In genomic region chr7:6718124-6718523, GRCh38 we compare ENCODE assay signal across 28 cellular contexts. TPM values are rescaled to one million over a fixed set of nuclear protein-coding genes. Genes with fewer than 3 reads are reported as not detected.
DNase-seq lines count a peak whose midpoint lies in the region; ATAC-seq, FAIRE-seq and TF ChIP-seq lines count a peak whose summit lies in the region.
"Had no signal": no experiment of that assay in that cellular context is flagged by ENCODE, and none has a peak within 500 bp of the region (broad histone marks: within the 10 kb centered on the region; RNA-seq: fewer than 3 reads in every experiment).

No MANE protein-coding gene starts in this region.

- CTCF ChIA-PET in CD8-positive, alpha-beta T cell (lab: Charles Lee): no interaction called here
- CTCF ChIA-PET in K562 (lab: Yijun Ruan, JAX; ENCODE audit: low intra/inter-chr PET ratio): no interaction called here

- 3% methylated on average over 6 of the region's 6 CpGs for WGBS in K562 (ENCODE audit: insufficient coverage, low coverage, missing lambda C conversion rate)

- peak; percentile 17 for TF ChIP-seq CTCF in CD8-positive, alpha-beta T cell (IDR thresholded peaks at IDR 0.05)
- TF ChIP-seq CTCF in GM13976 (IDR thresholded peaks at IDR 0.05; ENCODE audit: borderline replicate concordance, control extremely low read depth, extremely low read depth, insufficient read depth, missing control alignments) (peak; percentile 17), K562 (IDR thresholded peaks at IDR 0.05 in 2 of 3, conservative IDR thresholded peaks at IDR 0.05 in 1 of 3; ENCODE audit: insufficient read depth in 2 of 3, low read depth in 1 of 3, low read length in 3 of 3) (peak; percentile 40 to 46 (median 43)), neural progenitor cell (IDR thresholded peaks at IDR 0.05) (peak; percentile 42)

- H3K4me1 ChIP-seq in CD8-positive, alpha-beta T cell (ENCODE audit: insufficient read depth, low read length): no peaks in the 10 kb centered on the region
- H3K4me1 ChIP-seq in K562 (replicated peaks in 1 of 2; ENCODE audit: control insufficient read depth in 2 of 2, insufficient read depth in 2 of 2, low read length in 2 of 2) (no peaks in the 10 kb centered on the region; a peak in 1 of 5 replicates), neural progenitor cell (no peaks in the 10 kb centered on the region)
- H3K4me1 ChIP-seq: heart left ventricle had no signal

- no peak for DNase-seq in CD8-positive, alpha-beta T cell
- DNase-seq in GM13976 (ENCODE audit: low spot score) (no peak), K562 (ENCODE audit: extremely low read depth in 1 of 4, low spot score in 3 of 4) (peak in 1 of 4 experiments; percentile 14), neural progenitor cell (ENCODE audit: low spot score) (peak; percentile 6), GOT3 (lab: John Stamatoyannopoulos, UW) (no peak), NCI-H1436 treated with DMSO at 0.1 percent for 48 hours (lab: John Stamatoyannopoulos, UW) (no peak)
- DNase-seq: aorta; central memory CD4-positive, alpha-beta T cell; dorsolateral prefrontal cortex; heart left ventricle; Karpas-422; naive thymus-derived CD4-positive, alpha-beta T cell; NCI-H1048; NCI-H2081 treated with DMSO at 0.1 percent for 48 hours; NCI-H82; retina; T1000 had no signal

- no peak overlapping the region for H3K27ac ChIP-seq in CD8-positive, alpha-beta T cell (ENCODE audit: low read depth, low read length)
- no peak overlapping the region for H3K27ac ChIP-seq in K562 (ENCODE audit: extremely low read depth, low read depth, low read length)
- no peak overlapping the region for H3K27ac ChIP-seq in neural progenitor cell
- H3K27ac ChIP-seq: C4-2B, dorsolateral prefrontal cortex, heart left ventricle had no signal

- no TSS peak for BruUV-seq in K562 (replicated peaks; lab: Mats Ljungman, UMichigan)

- H3K4me2 ChIP-seq in K562 (ENCODE audit: insufficient read depth, low read length): no peak overlapping the region
- no peak overlapping the region for H3K4me2 ChIP-seq in neural progenitor cell
- H3K4me2 ChIP-seq: smooth muscle cell had no signal

- intact Hi-C loops in CD8-positive, alpha-beta T cell (cut with DNase I, micrococcal nuclease): no loop called here
- intact Hi-C loops in K562 (cut with micrococcal nuclease): no loop called here

- POLR2A ChIA-PET in CD8-positive, alpha-beta T cell (lab: Charles Lee): no interaction called here
- POLR2A ChIA-PET in K562 (lab: Yijun Ruan, JAX): interaction anchor here (0.6 kb wide), 1 partner anchor 72 kb away, joined by 3 read pairs; no protein-coding TSS in a partner anchor

- no peak for FAIRE-seq in K562 (lab: Jason Lieb, UNC)
- FAIRE-seq: endothelial cell of umbilical vein had no signal

- H3K27ac Mint-ChIP-seq in CD8-positive, alpha-beta T cell: no peak overlapping the region
- H3K27ac Mint-ChIP-seq in neural progenitor cell: no peak overlapping the region
- H3K27ac Mint-ChIP-seq: activated naive CD4-positive, alpha-beta T cell treated with anti-CD3 and anti-CD28 coated beads, Interleukin-2, amount 50 U/mL, for 72 hours; mesothelial cell of epicardium; naive thymus-derived CD4-positive, alpha-beta T cell; WTC11 had no signal

- H3K9ac ChIP-seq in K562 (ENCODE audit: insufficient read depth in 1 of 2, low read depth in 2 of 2, low read length in 2 of 2): no peak overlapping the region
- H3K9ac ChIP-seq in neural progenitor cell: no peak overlapping the region

- H3K79me2 ChIP-seq in K562 (ENCODE audit: control insufficient read depth, insufficient read depth, low read length): no peaks in the 10 kb centered on the region
- H3K79me2 ChIP-seq in neural progenitor cell (ENCODE audit: low read depth): no peaks in the 10 kb centered on the region

- H3K4me3 Mint-ChIP-seq in CD8-positive, alpha-beta T cell: no peak overlapping the region
- H3K4me3 Mint-ChIP-seq in neural progenitor cell: no peak overlapping the region
- H3K4me3 Mint-ChIP-seq: mesothelial cell of epicardium; naive thymus-derived CD4-positive, alpha-beta T cell; WTC11 had no signal

- H3K4me1 Mint-ChIP-seq in CD8-positive, alpha-beta T cell (ENCODE audit: low read depth): peaks cover 5% of the 10 kb centered on the region
- no peaks in the 10 kb centered on the region for H3K4me1 Mint-ChIP-seq in neural progenitor cell
- H3K4me1 Mint-ChIP-seq: mesothelial cell of epicardium, WTC11 had no signal

- TF ChIP-seq POLR2A in K562 (conservative IDR thresholded peaks at IDR 0.05): no peak

- H3K4me3 ChIP-seq in CD8-positive, alpha-beta T cell (ENCODE audit: low read depth, low read length): no peak overlapping the region
- H3K4me3 ChIP-seq in K562: no peak overlapping the region
- H3K4me3 ChIP-seq in neural progenitor cell: no peak overlapping the region
- H3K4me3 ChIP-seq: dorsolateral prefrontal cortex, heart left ventricle, smooth muscle cell had no signal

- ATAC-seq in CD8-positive, alpha-beta T cell: no peak
- ATAC-seq in K562: no peak
- ATAC-seq in HG02763 (IDR thresholded peaks at IDR 0.05; ENCODE audit: unreplicated experiment): no peak
- ATAC-seq: activated naive CD4-positive, alpha-beta T cell treated with anti-CD3 and anti-CD28 coated beads, Interleukin-2, amount 50 U/mL, for 72 hours; heart left ventricle; naive thymus-derived CD4-positive, alpha-beta T cell; Right ventricle myocardium inferior; WTC11 had no signal

- no peaks in the 10 kb centered on the region for H3K9me1 ChIP-seq in K562 (ENCODE audit: control insufficient read depth, insufficient read depth, low read length)

- no peaks in the 10 kb centered on the region for H3K36me3 Mint-ChIP-seq in CD8-positive, alpha-beta T cell
- no peaks in the 10 kb centered on the region for H3K36me3 Mint-ChIP-seq in neural progenitor cell
- H3K36me3 Mint-ChIP-seq: activated naive CD4-positive, alpha-beta T cell treated with anti-CD3 and anti-CD28 coated beads, Interleukin-2, amount 50 U/mL, for 72 hours; mesothelial cell of epicardium; WTC11 had no signal

- in situ Hi-C loops in GM13976 (cut with MboI; ENCODE audit: low sequenced_read_pairs, unreplicated experiment) (no loop called here), K562 (cut with MboI) (no loop called here)

- no peaks in the 10 kb centered on the region for H3K27me3 ChIP-seq in CD8-positive, alpha-beta T cell (ENCODE audit: insufficient read depth, low read length)
- H3K27me3 ChIP-seq in K562 (ENCODE audit: control insufficient read depth in 2 of 2, insufficient read depth in 2 of 2, low read length in 2 of 2) (peaks cover 0 to 31% of the 10 kb centered on the region in 2 experiments; a peak in 3 of 5 replicates), neural progenitor cell (no peaks in the 10 kb centered on the region)
- H3K27me3 ChIP-seq: dorsolateral prefrontal cortex had no signal

- H4K20me1 ChIP-seq in K562 (replicated peaks; ENCODE audit: control insufficient read depth, insufficient read depth, low read length) (no peaks in the 10 kb centered on the region), neural progenitor cell (ENCODE audit: low read depth) (no peaks in the 10 kb centered on the region)

- H3K36me3 ChIP-seq in CD8-positive, alpha-beta T cell (ENCODE audit: insufficient read depth, low read length): no peaks in the 10 kb centered on the region
- H3K36me3 ChIP-seq in K562 (ENCODE audit: control insufficient read depth, insufficient read depth, low read length): no peaks in the 10 kb centered on the region
- no peaks in the 10 kb centered on the region for H3K36me3 ChIP-seq in neural progenitor cell
- H3K36me3 ChIP-seq: heart left ventricle had no signal

- TF ChIP-seq RAD21 in K562 (CRISPR knock-in tag; conservative IDR thresholded peaks at IDR 0.05 in 1 of 2, IDR thresholded peaks at IDR 0.05 in 1 of 2): no peak

- H2AFZ ChIP-seq in K562 (ENCODE audit: low read depth, low read length) (no peak overlapping the region), neural progenitor cell (replicated peaks) (no peak overlapping the region)

- H3K9me3 Mint-ChIP-seq in CD8-positive, alpha-beta T cell: no peaks in the 10 kb centered on the region
- H3K9me3 Mint-ChIP-seq in neural progenitor cell: peaks cover 8% of the 10 kb centered on the region
- H3K9me3 Mint-ChIP-seq: activated naive CD4-positive, alpha-beta T cell treated with anti-CD3 and anti-CD28 coated beads, Interleukin-2, amount 50 U/mL, for 72 hours; mesothelial cell of epicardium; naive thymus-derived CD4-positive, alpha-beta T cell; WTC11 had no signal

- no peaks in the 10 kb centered on the region for H3K9me3 ChIP-seq in CD8-positive, alpha-beta T cell (ENCODE audit: low read length)
- no peaks in the 10 kb centered on the region for H3K9me3 ChIP-seq in K562 (replicated peaks; ENCODE audit: control insufficient read depth, insufficient read depth, low read depth, low read length)
- no peaks in the 10 kb centered on the region for H3K9me3 ChIP-seq in neural progenitor cell (ENCODE audit: low read depth)
- H3K9me3 ChIP-seq: heart left ventricle had no signal

- no peaks in the 10 kb centered on the region for H3F3A ChIP-seq in neural progenitor cell (ENCODE audit: low read depth)

- peaks cover 18% of the 10 kb centered on the region for H3K27me3 Mint-ChIP-seq in CD8-positive, alpha-beta T cell (ENCODE audit: low read depth)
- peaks cover 7% of the 10 kb centered on the region for H3K27me3 Mint-ChIP-seq in neural progenitor cell (ENCODE audit: insufficient read depth, low read depth)

- TF ChIP-seq EP300 in K562 (IDR thresholded peaks at IDR 0.05; ENCODE audit: low read length): no peak

RNA-seq across cellular contexts. Expression of gene ZNF12, which starts 11.4 kb away (rescaled TPM):
- 10 to 100 TPM; 19.5 to 23.1 TPM for total RNA-seq in CD8-positive, alpha-beta T cell
- 15.9 and 67.2 TPM in 2 replicates for total RNA-seq in K562 (2011; cell fraction: chromatin; rRNA removed; ENCODE audit: low replicate concordance)
- 11.5 and 19.3 TPM in 2 replicates for total RNA-seq in K562 (2011; cell fraction: nucleolus; rRNA removed)
- total RNA-seq in K562 (2011; cell fraction: nucleoplasm; rRNA removed): 22.7 and 23.4 TPM in 2 replicates
- total RNA-seq in K562 (2014; rRNA removed): 12.9 and 13.3 TPM in 2 replicates
- 19.3 and 23.4 TPM in 2 replicates for total RNA-seq in K562 (2014; rRNA removed; fragmentation: Illumina TruSeq; extraction: Trizol)
- 19.2 and 20.3 TPM in 2 replicates for total RNA-seq in K562 (2015; rRNA removed; fragmentation: Illumina TruSeq; extraction: Trizol)
- 15.0 and 21.1 TPM in 2 replicates for total RNA-seq in K562 (2021)
- 32.3 and 34.7 TPM in 2 replicates for polyA plus RNA-seq in K562 (2011; rRNA removed)
- 6.7 and 10.5 TPM in 2 replicates for polyA plus RNA-seq in K562 (2011; cell fraction: cytosol; rRNA removed)
- 52.8 and 97.8 TPM in 2 replicates for polyA plus RNA-seq in K562 (2011; cell fraction: nucleus; rRNA removed)
- polyA plus RNA-seq in K562 (2012): 9.4 and 16.5 TPM in 2 replicates
- 13.8 and 14.7 TPM in 2 replicates for polyA plus RNA-seq in K562 (2014; fragmentation: Illumina TruSeq; extraction: Trizol)
- polyA plus RNA-seq in K562 (2014; fragmentation: Nextera tagmentation; extraction: Ambion mirVana): 1 to 10 TPM; 5.8 to 7.3 TPM
- polyA plus RNA-seq in K562 (2014; rRNA removed): 14.8 and 18.9 TPM in 2 replicates
- 27.6 and 41.2 TPM in 2 replicates for polyA minus RNA-seq in K562 (2011; rRNA and poly(A)+ RNA removed)
- polyA minus RNA-seq in K562 (2011; cell fraction: cytosol; rRNA and poly(A)+ RNA removed): 14.7 and 22.5 TPM in 2 replicates
- polyA minus RNA-seq in K562 (2011; cell fraction: nucleus; rRNA and poly(A)+ RNA removed): 14.8 and 31.2 TPM in 2 replicates
- total RNA-seq in neural progenitor cell (ENCODE audit: low replicate concordance): 30.1 and 36.6 TPM in 2 replicates

RNA-seq across cellular contexts. Expression of gene RSPH10B2, which starts 35.8 kb away (rescaled TPM):
- under 1 TPM in 1 of 2 experiments, not detected in 1; 0.33 TPM for total RNA-seq in CD8-positive, alpha-beta T cell
- 1.0 and 2.0 TPM in 2 replicates for total RNA-seq in K562 (2011; cell fraction: chromatin; rRNA removed; ENCODE audit: low replicate concordance)
- total RNA-seq in K562 (2011; cell fraction: nucleolus; rRNA removed): 1.0 TPM in 1 of 2 replicates, not detected in the other
- 2.2 and 3.1 TPM in 2 replicates for total RNA-seq in K562 (2011; cell fraction: nucleoplasm; rRNA removed)
- not detected in 2 replicates for total RNA-seq in K562 (2014; rRNA removed)
- total RNA-seq in K562 (2014; rRNA removed; fragmentation: Illumina TruSeq; extraction: Trizol): 0.11 and 0.19 TPM in 2 replicates
- total RNA-seq in K562 (2015; rRNA removed; fragmentation: Illumina TruSeq; extraction: Trizol): not detected in 2 replicates
- 0.29 TPM in 1 of 2 replicates, not detected in the other for total RNA-seq in K562 (2021)
- 0.04 TPM in 2 replicates for polyA plus RNA-seq in K562 (2011; rRNA removed)
- polyA plus RNA-seq in K562 (2011; cell fraction: cytosol; rRNA removed): not detected in 2 replicates
- polyA plus RNA-seq in K562 (2011; cell fraction: nucleus; rRNA removed): 0.11 and 0.13 TPM in 2 replicates
- not detected in 2 replicates for polyA plus RNA-seq in K562 (2012)
- polyA plus RNA-seq in K562 (2014; fragmentation: Illumina TruSeq; extraction: Trizol): 0.04 TPM in 1 of 2 replicates, not detected in the other
- polyA plus RNA-seq in K562 (2014; fragmentation: Nextera tagmentation; extraction: Ambion mirVana): under 1 TPM in 1 of 2 experiments, not detected in 1; 0.11 TPM
- not detected in 2 replicates for polyA plus RNA-seq in K562 (2014; rRNA removed)
- polyA minus RNA-seq in K562 (2011; rRNA and poly(A)+ RNA removed): not detected in 2 replicates
- not detected in 2 replicates for polyA minus RNA-seq in K562 (2011; cell fraction: cytosol; rRNA and poly(A)+ RNA removed)
- 1.1 TPM in 2 replicates for polyA minus RNA-seq in K562 (2011; cell fraction: nucleus; rRNA and poly(A)+ RNA removed)
- 0.93 TPM in 1 of 2 replicates, not detected in the other for total RNA-seq in neural progenitor cell (ENCODE audit: low replicate concordance)
- total RNA-seq: endothelial cell of umbilical vein, heart left ventricle, Right ventricle myocardium inferior, subcutaneous adipose tissue had no signal
- polyA plus RNA-seq: AG04450; aorta; endothelial cell of umbilical vein; heart left ventricle; naive thymus-derived CD4-positive, alpha-beta T cell; smooth muscle cell; urinary bladder had no signal
